In genomic region chr19:51108805-51109146, GRCh38 we compare ENCODE assay signal across 9 cellular contexts. TPM values are rescaled to one million over a fixed set of nuclear protein-coding genes. Genes with fewer than 3 reads are reported as not detected.
A peak's percentile ranks its signal among the peaks of the same experiment; 100 is the strongest.
DNase-seq lines count a peak whose midpoint lies in the region; ATAC-seq, FAIRE-seq and TF ChIP-seq lines count a peak whose summit lies in the region.
"Had no signal": no experiment of that assay in that cellular context is flagged by ENCODE, and none has a peak within 500 bp of the region (broad histone marks: within the 10 kb centered on the region; RNA-seq: fewer than 3 reads in every experiment).

No MANE protein-coding gene starts in this region.

- H3K9me3 Mint-ChIP-seq in CD14-positive monocyte = peaks cover 0 to 1% (median 0%) of the 10 kb centered on the region in 7 donors

- H3K9me3 ChIP-seq in HUES48 (ENCODE audit: control insufficient read depth, insufficient read depth, low read length) (no peaks in the 10 kb centered on the region), mesodermal cell (ENCODE audit: control insufficient read depth, low read length) (no peaks in the 10 kb centered on the region)

- H3K9ac ChIP-seq in HUES48 (ENCODE audit: low read depth, low read length) = no peak overlapping the region

- WGBS in mesodermal cell (ENCODE audit: insufficient coverage in 2 of 2), 2 experiments = 17 to 18% methylated on average over 5 to 15 of the region's 15 CpGs

- H3K27ac ChIP-seq in HUES48 (ENCODE audit: low read depth, low read length) = no peak overlapping the region
- H3K27ac ChIP-seq in mesodermal cell (ENCODE audit: low read depth, low read length, severe bottlenecking) = no peak overlapping the region

- peak; percentile 16 for ATAC-seq in GM21367 (IDR thresholded peaks at IDR 0.05; ENCODE audit: unreplicated experiment)

- H3K4me1 Mint-ChIP-seq in CD14-positive monocyte = peaks cover 38% of the 10 kb centered on the region

- FAIRE-seq in bronchial epithelial cell (lab: Jason Lieb, UNC) = no peak

- H3K4me3 ChIP-seq in HUES48 (ENCODE audit: low read depth, low read length) (peak overlapping the region; percentile 99), bronchial epithelial cell (ENCODE audit: low read depth, low read length) (peak overlapping the region; percentile 64), mesodermal cell (ENCODE audit: extremely low read depth, insufficient read depth, low read length, poor library complexity, severe bottlenecking) (peak overlapping the region; percentile 67)

- no peak for TF ChIP-seq POLR2A in erythroblast (IDR thresholded peaks at IDR 0.05; ENCODE audit: low read length)

- peaks cover 16 to 18% of the 10 kb centered on the region in 2 donors for H3K36me3 Mint-ChIP-seq in CD14-positive monocyte

- H3K36me3 ChIP-seq in HUES48 (ENCODE audit: control insufficient read depth, insufficient read depth, low read length) (0 out of 2 replicates have a peak, but pooled peaks cover under 1% of the 10 kb centered on the region), bronchial epithelial cell (ENCODE audit: control insufficient read depth, insufficient read depth, low read length) (peaks cover 9% of the 10 kb centered on the region), mesodermal cell (ENCODE audit: control insufficient read depth, insufficient read depth, low read length) (peaks cover 1% of the 10 kb centered on the region)

- peaks cover 3% of the 10 kb centered on the region; the same call in 1 of the 2 replicates for H3K27me3 ChIP-seq in HUES48 (ENCODE audit: control insufficient read depth, insufficient read depth, low read length)
- H3K27me3 ChIP-seq in bronchial epithelial cell (ENCODE audit: control insufficient read depth, insufficient read depth, low read length) = no peaks in the 10 kb centered on the region

- H3K27me3 Mint-ChIP-seq in CD14-positive monocyte (ENCODE audit: low read depth in 3 of 3) = peaks cover 2 to 4% (median 2%) of the 10 kb centered on the region in 3 donors

- H3K4me3 Mint-ChIP-seq in CD14-positive monocyte = peak overlapping the region; percentile 94 to 99

- DNase-seq in CD14-positive monocyte (ENCODE audit: low spot score) = no peak
- no peak for DNase-seq in bronchial epithelial cell (ENCODE audit: low read depth)
- DNase-seq in SIG-M5 treated with dmso at 0.1 percent for 504 hours (lab: John Stamatoyannopoulos, UW; ENCODE audit: unreplicated experiment) = no peak
- DNase-seq in NOMO-1 treated with DMSO at 0.1 percent for 48 hours (lab: John Stamatoyannopoulos, UW; ENCODE audit: unreplicated experiment) = no peak
- DNase-seq in erythroblast (lab: John Stamatoyannopoulos, UW) = no peak

- TF ChIP-seq CTCF in CD14-positive monocyte (IDR thresholded peaks at IDR 0.05) = no peak
- TF ChIP-seq CTCF in bronchial epithelial cell (IDR thresholded peaks at IDR 0.05; ENCODE audit: insufficient read depth, low read length, severe bottlenecking) = no peak

- H3K4me1 ChIP-seq in HUES48 (ENCODE audit: control insufficient read depth, insufficient read depth, low read length) = 0 out of 2 replicates have a peak, but pooled peaks cover 5% of the 10 kb centered on the region
- no peaks in the 10 kb centered on the region for H3K4me1 ChIP-seq in mesodermal cell (ENCODE audit: control insufficient read depth, insufficient read depth, low read length, poor library complexity, severe bottlenecking)

- intact Hi-C loops in CD14-positive monocyte (cut with micrococcal nuclease) = loop anchor here (5.0 to 10.0 kb wide), 2 partner anchors 39 to 486 kb away; no protein-coding TSS in a partner anchor

- H3K27ac Mint-ChIP-seq in CD14-positive monocyte = peak overlapping the region; percentile 84 to 99 (median 98)

RNA-seq across cellular contexts. Expression of gene CTU1, which starts 0.6 kb away (rescaled TPM):
- 1 to 10 TPM in 1 of 2 donors, under 1 TPM in 1; 0.75 to 3.0 TPM for polyA plus RNA-seq in CD14-positive monocyte
- 7.3 and 7.6 TPM in 2 replicates for total RNA-seq in bronchial epithelial cell
- polyA plus RNA-seq in mesodermal cell (2013, experiment 1 of 2) = 4.2 TPM
- polyA plus RNA-seq in mesodermal cell (2013, experiment 2 of 2) = 2.7 TPM

RNA-seq across cellular contexts. Expression of gene SIGLEC9, which starts 15.9 kb away (rescaled TPM):
- 100 to 1,000 TPM in 1 of 2 donors, 10 to 100 TPM in 1; 87.5 to 133 TPM for polyA plus RNA-seq in CD14-positive monocyte
- not detected in 2 replicates for total RNA-seq in bronchial epithelial cell
- polyA plus RNA-seq in mesodermal cell (2013, experiment 1 of 2) = 0.29 TPM
- polyA plus RNA-seq in mesodermal cell (2013, experiment 2 of 2) = not detected

RNA-seq across cellular contexts. Expression of gene KLK14, which starts 26.1 kb away (rescaled TPM):
- not detected for polyA plus RNA-seq in CD14-positive monocyte
- total RNA-seq in bronchial epithelial cell = not detected in 2 replicates
- not detected for polyA plus RNA-seq in mesodermal cell (2013, experiment 1 of 2)
- not detected for polyA plus RNA-seq in mesodermal cell (2013, experiment 2 of 2)
- total RNA-seq: M059J had no signal

RNA-seq across cellular contexts. Expression of gene SIGLEC7, which starts 33.3 kb away (rescaled TPM):
- polyA plus RNA-seq in CD14-positive monocyte = 10 to 100 TPM; 71.8 to 93.3 TPM
- not detected in 2 replicates for total RNA-seq in bronchial epithelial cell
- 0.77 TPM for polyA plus RNA-seq in mesodermal cell (2013, experiment 1 of 2)
- not detected for polyA plus RNA-seq in mesodermal cell (2013, experiment 2 of 2)
- total RNA-seq: M059J had no signal

RNA-seq across cellular contexts. Expression of gene KLK13, which starts 43.9 kb away (rescaled TPM):
- polyA plus RNA-seq in CD14-positive monocyte = not detected
- total RNA-seq in bronchial epithelial cell = 0.26 and 0.51 TPM in 2 replicates
- polyA plus RNA-seq in mesodermal cell (2013, experiment 1 of 2) = not detected
- polyA plus RNA-seq in mesodermal cell (2013, experiment 2 of 2) = not detected
- total RNA-seq: M059J had no signal
